In the genomic region with DNA sequence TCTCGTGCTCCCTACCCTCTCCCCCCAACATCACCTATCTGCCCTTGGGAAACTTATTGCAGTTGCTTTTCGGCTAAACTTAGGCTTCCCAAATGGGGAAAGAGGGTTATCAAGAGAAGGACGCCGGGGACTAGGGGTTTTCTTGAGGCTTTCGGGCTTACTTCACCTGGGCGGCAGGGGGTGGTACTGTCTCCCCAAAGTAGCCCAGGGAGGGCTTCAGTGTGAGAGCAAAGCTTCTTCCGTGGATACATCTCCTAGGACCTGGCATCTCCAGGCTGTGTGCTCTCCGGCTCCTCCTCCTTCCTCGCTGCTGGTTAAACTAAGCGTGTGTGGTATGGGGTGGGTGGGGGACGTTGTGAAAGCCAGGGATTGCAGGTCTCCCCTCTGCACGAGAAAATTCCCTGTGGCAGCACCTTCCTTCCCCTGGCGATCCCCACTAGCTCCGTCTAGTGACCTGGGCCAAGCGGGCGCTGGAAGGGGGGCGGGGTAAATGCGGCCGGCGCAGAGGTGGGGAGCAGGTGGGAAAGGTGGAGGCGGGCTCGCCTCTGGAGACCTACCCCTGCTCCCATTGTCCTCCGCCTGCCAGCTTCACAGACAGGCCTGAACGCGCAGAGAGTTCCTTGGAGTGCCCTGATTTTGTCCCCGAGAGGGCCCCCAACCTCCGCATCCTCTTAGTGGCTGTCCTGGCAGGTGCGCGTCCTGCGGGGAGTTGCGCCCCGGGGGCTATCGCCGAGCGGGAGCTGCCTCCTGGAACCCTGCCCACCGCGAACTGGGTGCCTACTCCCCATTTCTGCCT, we compare ENCODE assay signal across 8 cellular contexts. TPM values are rescaled to one million over a fixed set of nuclear protein-coding genes. Genes with fewer than 3 reads are reported as not detected.
DNase-seq lines count a peak whose midpoint lies in the region; ATAC-seq and TF ChIP-seq lines count a peak whose summit lies in the region.

No MANE protein-coding gene starts in this region.

- H3K9me2 ChIP-seq in Loucy (replicated peaks; ENCODE audit: low read depth, low read length) = no peaks in the 10 kb centered on the region

- H4K20me1 ChIP-seq in Loucy (ENCODE audit: insufficient read depth, low read length, poor library complexity, severe bottlenecking) = no peaks in the 10 kb centered on the region

- H3K36me3 Mint-ChIP-seq in activated CD4-positive, alpha-beta memory T cell treated with anti-CD3 and anti-CD28 coated beads for 36 hours = peaks cover 2% of the 10 kb centered on the region

- H3K9me3 Mint-ChIP-seq in activated CD4-positive, alpha-beta memory T cell treated with anti-CD3 and anti-CD28 coated beads for 36 hours = no peaks in the 10 kb centered on the region

- H3K4me3 ChIP-seq in Loucy (ENCODE audit: low read length, poor library complexity, severe bottlenecking) (peak overlapping the region; percentile 74), ectodermal cell (ENCODE audit: insufficient read depth, low read depth, low read length) (peak overlapping the region; percentile 66)

- H3K4me1 Mint-ChIP-seq in activated CD4-positive, alpha-beta memory T cell treated with anti-CD3 and anti-CD28 coated beads for 36 hours (ENCODE audit: low read depth) = peaks cover 5% of the 10 kb centered on the region

- 1% methylated on average over 36 to 37 of the region's 37 CpGs for WGBS in ectodermal cell, 2 experiments

- H3K27ac Mint-ChIP-seq in activated CD4-positive, alpha-beta memory T cell treated with anti-CD3 and anti-CD28 coated beads for 36 hours = no peak overlapping the region

- H3K36me3 ChIP-seq in Loucy (ENCODE audit: insufficient read depth, low read length) (no peaks in the 10 kb centered on the region), ectodermal cell (ENCODE audit: control insufficient read depth, insufficient read depth, low read length) (peaks cover 4% of the 10 kb centered on the region)

- H3K27me3 Mint-ChIP-seq in activated CD4-positive, alpha-beta memory T cell treated with anti-CD3 and anti-CD28 coated beads for 36 hours = peaks cover 30% of the 10 kb centered on the region

- no peaks in the 10 kb centered on the region for H3K79me2 ChIP-seq in Loucy (ENCODE audit: insufficient read depth, low read length)

- CTCF ChIA-PET in activated CD4-positive, alpha-beta memory T cell treated with anti-CD3 and anti-CD28 coated beads for 36 hours (lab: Charles Lee) = no interaction called here

- intact Hi-C loops in activated CD4-positive, alpha-beta memory T cell treated with anti-CD3 and anti-CD28 coated beads for 36 hours (cut with micrococcal nuclease) = no loop called here

- H3F3A ChIP-seq in Loucy (ENCODE audit: low read depth) = no peaks in the 10 kb centered on the region

- H3K4me3 Mint-ChIP-seq in activated CD4-positive, alpha-beta memory T cell treated with anti-CD3 and anti-CD28 coated beads for 36 hours = no peak overlapping the region

- ATAC-seq in GM19351 (IDR thresholded peaks at IDR 0.05; ENCODE audit: unreplicated experiment) = peak; percentile 6
- ATAC-seq in HG02763 (IDR thresholded peaks at IDR 0.05; ENCODE audit: unreplicated experiment) = no peak

- no peak overlapping the region for H3K27ac ChIP-seq in ectodermal cell (ENCODE audit: insufficient read depth, low read depth, low read length, poor library complexity, severe bottlenecking)

- no peaks in the 10 kb centered on the region for H3K9me3 ChIP-seq in Loucy (ENCODE audit: insufficient read depth, low read depth, low read length)
- H3K9me3 ChIP-seq in ectodermal cell (ENCODE audit: control insufficient read depth, low read length) = no peaks in the 10 kb centered on the region

- peak overlapping the region; percentile 54 for H3K9ac ChIP-seq in Loucy (ENCODE audit: low read depth, low read length, poor library complexity, severe bottlenecking)

- DNase-seq in mucosa of gallbladder (ENCODE audit: low spot score) (peak; percentile 25), ureter (ENCODE audit: low spot score) (peak; percentile 50), NCI-H524 treated with DMSO at 0.1 percent for 48 hours (lab: John Stamatoyannopoulos, UW) (no peak)
- DNase-seq in activated CD4-positive, alpha-beta memory T cell treated with anti-CD3 and anti-CD28 coated beads for 36 hours = no peak

- POLR2A ChIA-PET in activated CD4-positive, alpha-beta memory T cell treated with anti-CD3 and anti-CD28 coated beads for 36 hours (lab: Charles Lee) = no interaction called here

- peak overlapping the region; percentile 81; the same call in 1 of the 2 replicates for H2AFZ ChIP-seq in Loucy (ENCODE audit: low read length)

- H3K4me1 ChIP-seq in Loucy (ENCODE audit: insufficient read depth, low read length, poor library complexity, severe bottlenecking) (no peaks in the 10 kb centered on the region), ectodermal cell (ENCODE audit: control insufficient read depth, insufficient read depth, low read length) (no peaks in the 10 kb centered on the region)

- 0 out of 2 replicates have a peak, but pooled peaks have one; percentile 16 for TF ChIP-seq CTCF in Loucy (conservative IDR thresholded peaks at IDR 0.05; ENCODE audit: low read length)

- peak overlapping the region; percentile 69 for H3K4me2 ChIP-seq in Loucy (ENCODE audit: low read depth, low read length, poor library complexity, severe bottlenecking)

- H3K27me3 ChIP-seq in Loucy (ENCODE audit: insufficient read depth, low read length, poor library complexity, severe bottlenecking) (peaks cover 19% of the 10 kb centered on the region), ectodermal cell (ENCODE audit: control insufficient read depth, insufficient read depth, low read length, poor library complexity, severe bottlenecking) (no peaks in the 10 kb centered on the region)

RNA-seq across cellular contexts. Expression of gene PLXDC2, which starts 1.2 kb away (rescaled TPM):
- polyA plus RNA-seq in ectodermal cell (2013, experiment 1 of 4) = 27.1 TPM
- 32.1 TPM for polyA plus RNA-seq in ectodermal cell (2013, experiment 2 of 4)
- 25.9 TPM for polyA plus RNA-seq in ectodermal cell (2013, experiment 3 of 4)
- polyA plus RNA-seq in ectodermal cell (2013, experiment 4 of 4) = 32.1 TPM
- total RNA-seq in mucosa of gallbladder = 92.0 TPM
- 48.7 TPM for total RNA-seq in ureter
- total RNA-seq in activated CD4-positive, alpha-beta memory T cell treated with anti-CD3 and anti-CD28 coated beads for 36 hours = not detected

Comparison
In these comparisons a context has a peak if more than half of its experiments do, and no peak if none do; other contexts are left out.
1. DNase-seq: peak in mucosa of gallbladder (single experiment) and ureter (single experiment); none in activated CD4-positive, alpha-beta memory T cell treated with anti-CD3 and anti-CD28 coated beads for 36 hours (single experiment) and NCI-H524 treated with DMSO at 0.1 percent for 48 hours (single experiment).
2. RNA of gene PLXDC2, which starts 1.2 kb away (total RNA-seq): 92.0 TPM in mucosa of gallbladder (single experiment) and 48.7 TPM in ureter (single experiment); not detected in activated CD4-positive, alpha-beta memory T cell treated with anti-CD3 and anti-CD28 coated beads for 36 hours; every median in the first group is over 10 times any median in the second.